ENCODE assay signal across 8 cellular contexts in genomic region chr5:91319667-91320066, GRCh38.
"Had no signal": no experiment of that assay in that cellular context is flagged by ENCODE, and none has a peak within 500 bp of the region (broad histone marks: within the 10 kb centered on the region; RNA-seq: fewer than 3 reads in every experiment).

No MANE protein-coding gene starts in this region.

- DNase-seq: H9, HCEC 1CT, IMR-90 had no signal

- H3K4me2 ChIP-seq: GM23338 had no signal

- H2AFZ ChIP-seq: GM23338 had no signal

- FAIRE-seq: H1, H54, HTR-8/SVneo, K562 had no signal

- H3K4me3 Mint-ChIP-seq: GM23338, H9 had no signal

- H3K9me3 Mint-ChIP-seq: GM23338, H9 had no signal

- H3K27ac Mint-ChIP-seq: GM23338, H9 had no signal

- H3K4me3 ChIP-seq: GM23338, K562 had no signal

- ATAC-seq: GM23338, K562 had no signal
